Comparison of ENCODE assay signal across 1 cellular context in the genomic region with DNA sequence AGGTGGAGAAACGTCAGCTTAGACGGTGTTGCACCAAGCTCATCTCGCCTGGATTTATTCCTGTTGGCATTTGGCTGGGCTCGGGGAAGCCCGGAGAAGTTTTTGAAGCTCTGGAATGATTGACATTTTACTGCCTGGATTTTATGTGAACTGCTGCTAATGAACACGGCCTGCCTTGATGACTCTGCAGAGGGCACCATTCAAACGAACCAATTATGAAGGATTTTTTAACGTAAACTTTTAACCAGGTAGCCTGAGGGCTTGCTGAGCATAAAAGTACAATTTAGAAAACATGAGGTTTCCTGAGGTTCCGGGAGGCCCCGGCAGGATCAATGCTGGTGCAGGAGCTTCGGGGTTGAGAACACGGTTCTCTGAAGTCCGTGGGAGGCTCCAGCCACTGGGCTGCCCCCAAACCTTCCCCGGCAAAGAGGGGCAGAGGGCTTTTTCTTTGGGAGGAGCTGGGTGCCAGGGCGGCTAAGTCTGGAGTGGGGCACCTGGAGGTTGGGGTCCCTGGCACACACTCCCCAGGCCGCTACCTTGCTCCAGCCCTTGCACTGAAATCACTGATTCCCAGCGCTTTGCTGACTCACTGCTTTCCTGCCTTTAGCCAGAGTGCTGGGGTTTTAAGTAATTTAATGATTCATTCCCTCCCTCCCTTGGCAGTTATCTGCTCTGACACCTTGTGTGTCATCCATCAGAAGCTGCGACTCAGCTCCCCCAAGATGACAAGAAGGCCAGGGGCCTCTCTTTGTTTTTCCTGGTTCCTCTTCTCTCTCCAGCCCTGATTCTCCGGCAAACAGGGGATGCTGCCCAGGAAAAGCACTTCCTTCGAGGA.
TF ChIP-seq lines count a peak whose summit lies in the region.

No MANE protein-coding gene starts in this region.

TF ChIP-seq in K562, 482 proteins besides CTCF, POLR2A, EP300 and RAD21 (continued from another document):
- TF ChIP-seq, protein P1, sequence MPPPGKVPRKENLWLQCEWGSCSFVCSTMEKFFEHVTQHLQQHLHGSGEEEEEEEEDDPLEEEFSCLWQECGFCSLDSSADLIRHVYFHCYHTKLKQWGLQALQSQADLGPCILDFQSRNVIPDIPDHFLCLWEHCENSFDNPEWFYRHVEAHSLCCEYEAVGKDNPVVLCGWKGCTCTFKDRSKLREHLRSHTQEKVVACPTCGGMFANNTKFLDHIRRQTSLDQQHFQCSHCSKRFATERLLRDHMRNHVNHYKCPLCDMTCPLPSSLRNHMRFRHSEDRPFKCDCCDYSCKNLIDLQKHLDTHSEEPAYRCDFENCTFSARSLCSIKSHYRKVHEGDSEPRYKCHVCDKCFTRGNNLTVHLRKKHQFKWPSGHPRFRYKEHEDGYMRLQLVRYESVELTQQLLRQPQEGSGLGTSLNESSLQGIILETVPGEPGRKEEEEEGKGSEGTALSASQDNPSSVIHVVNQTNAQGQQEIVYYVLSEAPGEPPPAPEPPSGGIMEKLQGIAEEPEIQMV (tag; conservative IDR thresholded peaks at IDR 0.05; ENCODE audit: low read depth) = no peak
- TF ChIP-seq HDAC2 (IDR thresholded peaks at IDR 0.05) = peak; percentile 97
- peak; percentile 10; the same call in 1 of the 2 replicates for TF ChIP-seq CXXC5 (CRISPR knock-in tag; IDR thresholded peaks at IDR 0.05)
- TF ChIP-seq SOX6 (IDR thresholded peaks at IDR 0.05) = peak; percentile 95
- TF ChIP-seq KDM1A (IDR thresholded peaks at IDR 0.05) = peak; percentile 99
- TF ChIP-seq MTA2 (IDR thresholded peaks at IDR 0.05; ENCODE audit: low read depth) = peak; percentile 87
- TF ChIP-seq, protein P2, sequence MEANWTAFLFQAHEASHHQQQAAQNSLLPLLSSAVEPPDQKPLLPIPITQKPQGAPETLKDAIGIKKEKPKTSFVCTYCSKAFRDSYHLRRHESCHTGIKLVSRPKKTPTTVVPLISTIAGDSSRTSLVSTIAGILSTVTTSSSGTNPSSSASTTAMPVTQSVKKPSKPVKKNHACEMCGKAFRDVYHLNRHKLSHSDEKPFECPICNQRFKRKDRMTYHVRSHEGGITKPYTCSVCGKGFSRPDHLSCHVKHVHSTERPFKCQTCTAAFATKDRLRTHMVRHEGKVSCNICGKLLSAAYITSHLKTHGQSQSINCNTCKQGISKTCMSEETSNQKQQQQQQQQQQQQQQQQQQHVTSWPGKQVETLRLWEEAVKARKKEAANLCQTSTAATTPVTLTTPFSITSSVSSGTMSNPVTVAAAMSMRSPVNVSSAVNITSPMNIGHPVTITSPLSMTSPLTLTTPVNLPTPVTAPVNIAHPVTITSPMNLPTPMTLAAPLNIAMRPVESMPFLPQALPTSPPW (CRISPR knock-in tag; IDR thresholded peaks at IDR 0.05) = peak; percentile 80
- TF ChIP-seq POLR2B (IDR thresholded peaks at IDR 0.05; ENCODE audit: low read depth, partially characterized antibody) = no peak
